12 cellular contexts compared by ENCODE assay signal in genomic region chr10:124697443-124697836, GRCh38. TPM values are rescaled to one million over a fixed set of nuclear protein-coding genes. Genes with fewer than 3 reads are reported as not detected.
DNase-seq lines count a peak whose midpoint lies in the region; ATAC-seq and TF ChIP-seq lines count a peak whose summit lies in the region.
"Had no signal": no experiment of that assay in that cellular context is flagged by ENCODE, and none has a peak within 500 bp of the region (broad histone marks: within the 10 kb centered on the region; RNA-seq: fewer than 3 reads in every experiment).

No MANE protein-coding gene starts in this region.

- no peak overlapping the region for H2AFZ ChIP-seq in Karpas-422 (ENCODE audit: low read length)
- H2AFZ ChIP-seq in mesenchymal stem cell (ENCODE audit: low read depth, low read length) = no peak overlapping the region

- no peak overlapping the region for H3K18ac ChIP-seq in mesenchymal stem cell (ENCODE audit: low read depth in 1 of 2, low read length in 2 of 2)

- H3K9me3 Mint-ChIP-seq in CD4-positive, alpha-beta memory T cell = peaks cover 0 to 2% (median 0%) of the 10 kb centered on the region in 8 donors
- no peaks in the 10 kb centered on the region for H3K9me3 Mint-ChIP-seq in dendritic cell treated with granulocyte-macrophage colony-stimulating factor and Interleukin-4, amounts not matched to agents 40 ng/mL and 50 ng/mL, for 4 days
- H3K9me3 Mint-ChIP-seq: nephron progenitor cell had no signal

- no peak overlapping the region for H4K91ac ChIP-seq in mesenchymal stem cell (ENCODE audit: low read length)

- H3K4me3 Mint-ChIP-seq in CD4-positive, alpha-beta memory T cell = peak overlapping the region in 7 of 8 donors; percentile 67 to 96 (median 80)
- H3K4me3 Mint-ChIP-seq in dendritic cell treated with granulocyte-macrophage colony-stimulating factor and Interleukin-4, amounts not matched to agents 40 ng/mL and 50 ng/mL, for 4 days = no peak overlapping the region
- H3K4me3 Mint-ChIP-seq: nephron progenitor cell had no signal

- no peak overlapping the region for H3K23ac ChIP-seq in mesenchymal stem cell (ENCODE audit: low read length in 2 of 2)

- peaks cover 22% of the 10 kb centered on the region; the same call in 1 of the 2 replicates for H4K20me1 ChIP-seq in Karpas-422 (ENCODE audit: insufficient read depth, low read depth, low read length)

- H2BK5ac ChIP-seq in mesenchymal stem cell (ENCODE audit: low read depth, low read length, poor library complexity, severe bottlenecking) = no peak overlapping the region

- H3K79me2 ChIP-seq in Karpas-422 (ENCODE audit: low read length) = peaks cover 96% of the 10 kb centered on the region

- 87 to 98% (median 95%) methylated on average over 8 of the region's 8 CpGs for WGBS in psoas muscle, 3 donors
- 97% methylated on average over 8 of the region's 8 CpGs for WGBS in mesenchymal stem cell

- H4K8ac ChIP-seq in mesenchymal stem cell (ENCODE audit: low read length) = no peak overlapping the region

- no peak overlapping the region for H2BK120ac ChIP-seq in mesenchymal stem cell (ENCODE audit: low read depth, low read length)

- peak overlapping the region; percentile 11 to 30 for H3K4me3 ChIP-seq in CD4-positive, alpha-beta memory T cell (ENCODE audit: low read length in 2 of 2)
- H3K4me3 ChIP-seq in Karpas-422 (ENCODE audit: low read length) (no peak overlapping the region), psoas muscle (no peak overlapping the region), mesenchymal stem cell (ENCODE audit: insufficient read depth in 1 of 2, low read depth in 1 of 2, low read length in 2 of 2) (no peak overlapping the region)
- H3K4me3 ChIP-seq: suprapubic skin had no signal

- H2BK12ac ChIP-seq in mesenchymal stem cell (ENCODE audit: low read length in 2 of 2) = no peak overlapping the region

- DNase-seq in CD4-positive, alpha-beta memory T cell = no peak
- no peak for DNase-seq in Karpas-422
- peak in 1 of 2 donors; percentile 36 for DNase-seq in psoas muscle
- DNase-seq in A172 (ENCODE audit: low spot score) = no peak
- no peak for DNase-seq in H4 (ENCODE audit: low spot score)
- DNase-seq in GM20000 (ENCODE audit: low spot score) = no peak
- no peak for DNase-seq in mesenchymal stem cell
- DNase-seq: NCI-H2171 treated with DMSO at 0.1 percent for 48 hours, nephron progenitor cell had no signal

- intact Hi-C loops in CD4-positive, alpha-beta memory T cell (cut with micrococcal nuclease) = loop anchor here (2.0 kb wide), 1 partner anchor 49 kb away; no protein-coding TSS in a partner anchor
- intact Hi-C loops in dendritic cell treated with granulocyte-macrophage colony-stimulating factor and Interleukin-4, amounts not matched to agents 40 ng/mL and 50 ng/mL, for 4 days (cut with micrococcal nuclease) = no loop called here
- intact Hi-C loops in psoas muscle (cut with DNase I) = no loop called here

- H2AK5ac ChIP-seq in mesenchymal stem cell (ENCODE audit: low read length, severe bottlenecking) = no peak overlapping the region

- peaks cover 27 to 51% of the 10 kb centered on the region in 2 donors for H3K36me3 Mint-ChIP-seq in CD4-positive, alpha-beta memory T cell
- peaks cover 79% of the 10 kb centered on the region for H3K36me3 Mint-ChIP-seq in dendritic cell treated with granulocyte-macrophage colony-stimulating factor and Interleukin-4, amounts not matched to agents 40 ng/mL and 50 ng/mL, for 4 days (ENCODE audit: low read depth)

- no peaks in the 10 kb centered on the region for H3K9me2 ChIP-seq in Karpas-422 (replicated peaks; ENCODE audit: insufficient read depth, low read length)

- ATAC-seq in psoas muscle = no peak

- H3K27ac Mint-ChIP-seq in CD4-positive, alpha-beta memory T cell = peak overlapping the region; percentile 92 to 99 (median 97)
- peak overlapping the region; percentile 97 for H3K27ac Mint-ChIP-seq in dendritic cell treated with granulocyte-macrophage colony-stimulating factor and Interleukin-4, amounts not matched to agents 40 ng/mL and 50 ng/mL, for 4 days

- H3K79me1 ChIP-seq in mesenchymal stem cell (replicated peaks; ENCODE audit: low read length, poor library complexity, severe bottlenecking) = peaks cover 38% of the 10 kb centered on the region

- peak overlapping the region; percentile 90 for H3K27ac ChIP-seq in CD4-positive, alpha-beta memory T cell (ENCODE audit: low read depth, low read length)
- H3K27ac ChIP-seq in Karpas-422 (ENCODE audit: low read length) (peak overlapping the region; percentile 24; the same call in 1 of the 2 replicates), psoas muscle (peak overlapping the region; percentile 92), mesenchymal stem cell (ENCODE audit: low read length, poor library complexity, severe bottlenecking) (no peak overlapping the region)
- H3K27ac ChIP-seq: epithelial cell of prostate, suprapubic skin had no signal

- CTCF ChIA-PET in CD4-positive, alpha-beta memory T cell (lab: Charles Lee; ENCODE audit: partially characterized antibody) = interaction anchor here (0.7 to 3.8 kb wide), 18 partner anchors 8 to 159 kb away, joined by 3 to 49 read pairs (median 6); no protein-coding TSS in a partner anchor

- H3K27me3 Mint-ChIP-seq in CD4-positive, alpha-beta memory T cell = no peaks in the 10 kb centered on the region
- H3K27me3 Mint-ChIP-seq in dendritic cell treated with granulocyte-macrophage colony-stimulating factor and Interleukin-4, amounts not matched to agents 40 ng/mL and 50 ng/mL, for 4 days = no peaks in the 10 kb centered on the region

- H3K27me3 ChIP-seq in CD4-positive, alpha-beta memory T cell (ENCODE audit: insufficient read depth, low read length) = no peaks in the 10 kb centered on the region
- H3K27me3 ChIP-seq in Karpas-422 (ENCODE audit: low read length) (no peaks in the 10 kb centered on the region), psoas muscle (ENCODE audit: insufficient read depth in 3 of 3, low read length in 2 of 3) (no peaks in the 10 kb centered on the region), mesenchymal stem cell (ENCODE audit: control insufficient read depth in 1 of 2, insufficient read depth in 1 of 2, low read length in 2 of 2) (no peaks in the 10 kb centered on the region)
- H3K27me3 ChIP-seq: suprapubic skin had no signal

- peaks cover 99% of the 10 kb centered on the region for H3K4me1 ChIP-seq in CD4-positive, alpha-beta memory T cell (ENCODE audit: insufficient read depth, low read length)
- H3K4me1 ChIP-seq in Karpas-422 (ENCODE audit: low read length) = peaks cover 50% of the 10 kb centered on the region
- H3K4me1 ChIP-seq in psoas muscle = peaks cover 78% of the 10 kb centered on the region
- H3K4me1 ChIP-seq in mesenchymal stem cell (ENCODE audit: control insufficient read depth, insufficient read depth, low read depth, low read length) = peaks cover 21% of the 10 kb centered on the region

- no peak overlapping the region for H3K14ac ChIP-seq in mesenchymal stem cell (ENCODE audit: low read length in 2 of 2)

- peaks cover 64 to 99% (median 90%) of the 10 kb centered on the region in 4 donors for H3K4me1 Mint-ChIP-seq in CD4-positive, alpha-beta memory T cell
- peaks cover 64% of the 10 kb centered on the region for H3K4me1 Mint-ChIP-seq in dendritic cell treated with granulocyte-macrophage colony-stimulating factor and Interleukin-4, amounts not matched to agents 40 ng/mL and 50 ng/mL, for 4 days (ENCODE audit: low read depth)

- H2BK15ac ChIP-seq in mesenchymal stem cell (ENCODE audit: low read depth, poor library complexity, severe bottlenecking) = no peak overlapping the region

- POLR2A ChIA-PET in CD4-positive, alpha-beta memory T cell (lab: Charles Lee; ENCODE audit: partially characterized antibody) = interaction anchor here (0.9 to 15.3 kb wide), 20 partner anchors 9 to 85 kb away, joined by 3 to 544 read pairs (median 8); partner anchors contain the start of gene FAM53B

- no peak for TF ChIP-seq CTCF in psoas muscle (IDR thresholded peaks at IDR 0.05)
- no peak for TF ChIP-seq CTCF in GM20000 (IDR thresholded peaks at IDR 0.05; ENCODE audit: extremely low read depth, missing control alignments)

- H3K9ac ChIP-seq in Karpas-422 (ENCODE audit: low read length) (no peak overlapping the region), mesenchymal stem cell (ENCODE audit: low read length) (no peak overlapping the region)

- no peak overlapping the region for H3K4ac ChIP-seq in mesenchymal stem cell (ENCODE audit: low read depth in 1 of 2, low read length in 2 of 2)

- H3K4me2 ChIP-seq in Karpas-422 (ENCODE audit: low read depth, low read length, poor library complexity, severe bottlenecking) (no peak overlapping the region), mesenchymal stem cell (ENCODE audit: low read length, poor library complexity, severe bottlenecking) (no peak overlapping the region)

- no peaks in the 10 kb centered on the region for H3K9me3 ChIP-seq in CD4-positive, alpha-beta memory T cell (ENCODE audit: control insufficient read depth in 1 of 2, low read length in 2 of 2)
- no peaks in the 10 kb centered on the region for H3K9me3 ChIP-seq in Karpas-422 (ENCODE audit: low read length)
- no peaks in the 10 kb centered on the region for H3K9me3 ChIP-seq in psoas muscle
- no peaks in the 10 kb centered on the region for H3K9me3 ChIP-seq in mesenchymal stem cell (ENCODE audit: control insufficient read depth, low read length)
- H3K9me3 ChIP-seq: suprapubic skin had no signal

- peaks cover 12% of the 10 kb centered on the region for H3K36me3 ChIP-seq in CD4-positive, alpha-beta memory T cell (ENCODE audit: insufficient read depth, low read length)
- peaks cover 57% of the 10 kb centered on the region for H3K36me3 ChIP-seq in Karpas-422 (ENCODE audit: insufficient read depth, low read length)
- H3K36me3 ChIP-seq in psoas muscle (ENCODE audit: insufficient read depth in 1 of 2, low read depth in 1 of 2) = peaks cover 0 to 17% of the 10 kb centered on the region in 2 donors
- H3K36me3 ChIP-seq in mesenchymal stem cell (ENCODE audit: control insufficient read depth in 1 of 2, insufficient read depth in 2 of 2, low read depth in 1 of 2, low read length in 2 of 2) = peaks cover 27 to 40% of the 10 kb centered on the region in 2 experiments

RNA-seq across cellular contexts. Expression of gene FAM53B, which starts 46.7 kb away (rescaled TPM):
- 10 to 100 TPM; 57.3 to 60.7 TPM for total RNA-seq in CD4-positive, alpha-beta memory T cell
- 10 to 100 TPM in 1 of 2 donors, 1 to 10 TPM in 1; 7.3 to 42.5 TPM for polyA plus RNA-seq in CD4-positive, alpha-beta memory T cell
- total RNA-seq in Karpas-422 (2014; rRNA removed; shearing (Covaris generic); ENCODE audit: low replicate concordance) = 72.5 and 148 TPM in 2 replicates
- total RNA-seq in psoas muscle = 100 to 1,000 TPM in 1 of 4 donors, 10 to 100 TPM in 3; 31.0 to 142 (median 43.1) TPM
- 100 to 1,000 TPM in 1 of 3 donors, 10 to 100 TPM in 2; 34.9 to 178 (median 55.8) TPM for polyA plus RNA-seq in psoas muscle
- 8.5 and 8.7 TPM in 2 replicates for total RNA-seq in A172 (2014; rRNA removed; shearing (Covaris generic))
- 7.4 and 10.5 TPM in 2 replicates for total RNA-seq in H4 (2014; rRNA removed; shearing (Covaris generic))
- polyA plus RNA-seq in mesenchymal stem cell (2013, experiment 1 of 2) = 8.0 TPM
- polyA plus RNA-seq in mesenchymal stem cell (2013, experiment 2 of 2) = 7.7 TPM

Comparison
In these comparisons a context has a peak if more than half of its experiments do, and no peak if none do; other contexts are left out.
1. H3K4me3 ChIP-seq: peak in CD4-positive, alpha-beta memory T cell (2 of 2); none in Karpas-422 (single experiment), psoas muscle (single experiment) and mesenchymal stem cell (0 of 2).